Comparison of ENCODE assay signal across 8 cellular contexts in the genomic region with DNA sequence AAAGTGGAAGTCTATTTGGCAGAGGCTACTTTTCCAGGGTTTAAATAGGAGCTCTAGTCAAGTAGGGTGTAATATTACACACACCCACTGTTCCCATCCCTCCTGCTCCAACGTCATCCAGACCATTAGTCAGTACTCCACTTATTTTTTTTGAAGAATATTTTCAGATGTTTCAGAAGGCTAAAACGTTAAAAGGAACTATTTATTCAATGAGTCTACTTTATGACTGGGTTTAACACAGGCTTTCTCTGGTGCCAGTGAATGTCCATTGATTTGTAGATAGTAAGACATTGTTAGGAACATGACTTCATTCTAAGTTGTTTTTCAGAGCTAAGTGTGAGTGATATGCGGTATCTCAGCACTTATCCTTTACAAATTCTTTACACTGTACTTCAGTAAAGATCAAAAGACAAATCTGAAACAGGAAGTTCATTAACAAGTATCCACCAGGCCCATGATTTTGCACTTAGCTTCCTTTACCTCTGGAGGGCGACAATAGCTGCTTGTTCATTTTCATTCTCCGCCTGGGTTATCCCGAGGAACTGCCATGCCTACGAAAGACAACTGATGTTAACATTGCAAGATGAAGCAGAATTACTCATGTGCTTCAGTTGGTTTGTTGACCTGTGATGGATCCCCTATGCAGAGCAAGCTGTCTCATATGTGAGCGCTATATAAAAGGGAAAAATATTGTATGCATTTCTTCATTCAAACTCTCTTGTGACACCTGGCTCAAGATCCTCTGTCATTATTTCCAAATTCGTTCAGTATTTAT.
DNase-seq lines count a peak whose midpoint lies in the region; ATAC-seq and TF ChIP-seq lines count a peak whose summit lies in the region.

No MANE protein-coding gene starts in this region.

- H3K36me3 Mint-ChIP-seq in activated CD8-positive, alpha-beta T cell treated with anti-CD3 and anti-CD28 coated beads for 36 hours (ENCODE audit: low read depth), result no peaks in the 10 kb centered on the region

- H3K9me3 Mint-ChIP-seq in activated CD8-positive, alpha-beta T cell treated with anti-CD3 and anti-CD28 coated beads for 36 hours, result no peaks in the 10 kb centered on the region

- H3K27me3 Mint-ChIP-seq in activated CD8-positive, alpha-beta T cell treated with anti-CD3 and anti-CD28 coated beads for 36 hours, result no peaks in the 10 kb centered on the region

- H3K27ac Mint-ChIP-seq in activated CD8-positive, alpha-beta T cell treated with anti-CD3 and anti-CD28 coated beads for 36 hours, result no peak overlapping the region

- peak; percentile 78 for DNase-seq in EL
- DNase-seq in NCI-H226, result peak; percentile 61
- peak; percentile 39 for DNase-seq in activated CD8-positive, alpha-beta T cell treated with anti-CD3 and anti-CD28 coated beads for 36 hours
- DNase-seq in left ventricle myocardium superior, result no peak
- peak; percentile 47 for DNase-seq in retina
- no peak for DNase-seq in stimulated activated CD4-positive, alpha-beta T cell treated with anti-CD3 and anti-CD28 coated beads, Interleukin-4, amount 100 ng/mL, for 1 hour

- TF ChIP-seq CTCF in activated CD8-positive, alpha-beta T cell treated with anti-CD3 and anti-CD28 coated beads for 36 hours (IDR thresholded peaks at IDR 0.05), result peak; percentile 44

- H3K4me3 Mint-ChIP-seq in activated CD8-positive, alpha-beta T cell treated with anti-CD3 and anti-CD28 coated beads for 36 hours, result no peak overlapping the region

- POLR2A ChIA-PET in activated CD8-positive, alpha-beta T cell treated with anti-CD3 and anti-CD28 coated beads for 36 hours (lab: Charles Lee), result no interaction called here

- intact Hi-C loops in activated CD8-positive, alpha-beta T cell treated with anti-CD3 and anti-CD28 coated beads for 36 hours (cut with micrococcal nuclease), result no loop called here
- intact Hi-C loops in left ventricle myocardium superior (cut with micrococcal nuclease), result no loop called here

- ATAC-seq in GM19438 (IDR thresholded peaks at IDR 0.05; ENCODE audit: low read depth, unreplicated experiment) (peak; percentile 87), HG03378 (IDR thresholded peaks at IDR 0.05; ENCODE audit: unreplicated experiment) (peak; percentile 93), left ventricle myocardium superior (peak; percentile 80)
- ATAC-seq in activated CD8-positive, alpha-beta T cell treated with anti-CD3 and anti-CD28 coated beads for 36 hours, result peak; percentile 72

- CTCF ChIA-PET in activated CD8-positive, alpha-beta T cell treated with anti-CD3 and anti-CD28 coated beads for 36 hours (lab: Charles Lee), result interaction anchor here (0.7 to 1.3 kb wide), 4 partner anchors 11 to 161 kb away, joined by 3 to 4 read pairs (median 3); no protein-coding TSS in a partner anchor

- peaks cover 5% of the 10 kb centered on the region for H3K4me1 Mint-ChIP-seq in activated CD8-positive, alpha-beta T cell treated with anti-CD3 and anti-CD28 coated beads for 36 hours (ENCODE audit: low read depth)

Comparison
In these comparisons a context has a peak if more than half of its experiments do, and no peak if none do; other contexts are left out.
1. DNase-seq: peak in EL (single experiment), NCI-H226 (single experiment), activated CD8-positive, alpha-beta T cell treated with anti-CD3 and anti-CD28 coated beads for 36 hours (single experiment) and retina (single experiment); none in left ventricle myocardium superior (single experiment) and stimulated activated CD4-positive, alpha-beta T cell treated with anti-CD3 and anti-CD28 coated beads, Interleukin-4, amount 100 ng/mL, for 1 hour (single experiment).
2. Peak in every context shown above with its lines, with median percentiles within 50 percentile points of each other: ATAC-seq.